ENCODE assay signal across 11 cellular contexts in the genomic region with DNA sequence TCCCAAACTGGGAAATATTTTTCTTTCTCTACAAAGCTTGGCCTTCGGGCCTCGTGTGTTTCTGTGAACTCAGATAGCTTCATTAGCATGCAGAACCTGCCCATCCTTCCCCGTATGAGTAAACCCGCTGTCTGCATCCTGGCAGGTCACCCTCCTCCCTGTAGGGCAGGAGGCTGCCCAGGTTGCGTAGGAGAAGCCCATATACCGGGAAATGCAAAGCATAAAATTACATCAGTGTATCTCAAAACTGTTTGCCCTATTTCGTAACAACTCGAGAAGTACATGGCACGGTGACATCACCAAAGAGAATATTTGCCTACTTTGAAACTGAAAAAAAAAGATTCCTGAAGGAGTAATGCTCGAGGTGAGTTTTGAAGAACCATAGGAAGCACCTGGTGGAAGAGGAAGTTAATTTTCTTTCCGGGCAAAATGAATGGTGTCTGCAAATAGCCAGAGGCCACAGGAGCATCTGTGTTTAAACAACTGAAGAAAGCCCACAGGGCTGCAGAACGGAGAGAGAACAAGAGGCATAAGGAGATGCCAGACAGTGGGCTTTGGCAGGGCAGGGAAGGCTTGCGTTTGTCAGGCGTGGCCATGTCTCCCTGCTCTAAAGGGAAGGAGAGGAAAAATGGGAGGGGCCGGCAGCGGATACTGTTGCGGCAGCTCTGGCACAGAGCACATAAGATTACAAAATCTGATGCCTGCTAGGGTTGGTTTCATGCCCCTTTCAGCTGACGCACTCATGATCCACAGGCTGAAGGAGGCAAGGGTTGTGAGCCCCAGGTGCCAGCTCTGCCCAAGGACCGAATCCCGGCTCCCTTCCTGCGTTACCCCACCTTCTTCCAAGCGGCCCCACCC.
DNase-seq lines count a peak whose midpoint lies in the region; ATAC-seq and TF ChIP-seq lines count a peak whose summit lies in the region.
"Had no signal": no experiment of that assay in that cellular context is flagged by ENCODE, and none has a peak within 500 bp of the region (broad histone marks: within the 10 kb centered on the region; RNA-seq: fewer than 3 reads in every experiment).

No MANE protein-coding gene starts in this region.

- H3K9me3 Mint-ChIP-seq in CD4-positive, alpha-beta T cell: no peaks in the 10 kb centered on the region
- H3K9me3 Mint-ChIP-seq: activated B cell treated with CpG ODN at 0.5 μM for 24 hours had no signal

- H3K27ac ChIP-seq in RWPE1 (peak overlapping the region; percentile 89), gastrocnemius medialis (peak overlapping the region in 1 of 4 donors; percentile 7)
- H3K27ac ChIP-seq in CD4-positive, alpha-beta T cell (ENCODE audit: low read depth, low read length): no peak overlapping the region
- H3K27ac ChIP-seq: cardiac muscle cell had no signal

- H3K4me1 ChIP-seq in gastrocnemius medialis: peaks cover 0 to 6% of the 10 kb centered on the region in 2 donors

- TF ChIP-seq POLR2A in gastrocnemius medialis (IDR thresholded peaks at IDR 0.05): no peak

- TF ChIP-seq CTCF in RWPE1 (conservative IDR thresholded peaks at IDR 0.05; ENCODE audit: low read depth) (no peak), gastrocnemius medialis (IDR thresholded peaks at IDR 0.05 in 4 of 5, conservative IDR thresholded peaks at IDR 0.05 in 1 of 5) (no peak)
- TF ChIP-seq CTCF in CD4-positive, alpha-beta T cell (IDR thresholded peaks at IDR 0.05): no peak

- ATAC-seq in gastrocnemius medialis: peak; percentile 68 to 85
- no peak for ATAC-seq in CD4-positive, alpha-beta T cell (ENCODE audit: poor library complexity)
- ATAC-seq in HG03442 (IDR thresholded peaks at IDR 0.05; ENCODE audit: unreplicated experiment): no peak
- ATAC-seq: HCT116 had no signal

- intact Hi-C loops in gastrocnemius medialis (cut with DNase I; ENCODE audit: low total_unique reads): no loop called here
- intact Hi-C loops in CD4-positive, alpha-beta T cell (cut with DNase I, micrococcal nuclease): no loop called here

- H3K27ac Mint-ChIP-seq in CD4-positive, alpha-beta T cell: no peak overlapping the region
- H3K27ac Mint-ChIP-seq: activated B cell treated with CpG ODN at 0.5 μM for 24 hours had no signal

- POLR2A ChIA-PET in RWPE1 (lab: Yijun Ruan, JAX; ENCODE audit: low non-redundant PET): no interaction called here
- POLR2A ChIA-PET in CD4-positive, alpha-beta T cell (lab: Charles Lee): no interaction called here

- no peaks in the 10 kb centered on the region for H3K9me3 ChIP-seq in gastrocnemius medialis
- H3K9me3 ChIP-seq in CD4-positive, alpha-beta T cell (ENCODE audit: control insufficient read depth, low read length): no peaks in the 10 kb centered on the region

- in situ Hi-C loops in gastrocnemius medialis (cut with MboI; ENCODE audit: low sequenced_read_pairs in 4 of 4): no loop called here

- H3K4me1 Mint-ChIP-seq in CD4-positive, alpha-beta T cell (ENCODE audit: low read depth): peaks cover 14% of the 10 kb centered on the region

- H3K36me3 Mint-ChIP-seq in CD4-positive, alpha-beta T cell (ENCODE audit: low read depth): no peaks in the 10 kb centered on the region

- no peak overlapping the region for H3K4me3 Mint-ChIP-seq in CD4-positive, alpha-beta T cell
- H3K4me3 Mint-ChIP-seq: activated B cell treated with CpG ODN at 0.5 μM for 24 hours had no signal

- H3K36me3 ChIP-seq in gastrocnemius medialis: no peaks in the 10 kb centered on the region
- H3K36me3 ChIP-seq: cardiac muscle cell had no signal

- peaks cover 0 to 2% (median 0%) of the 10 kb centered on the region in 3 donors for H3K27me3 ChIP-seq in gastrocnemius medialis
- peaks cover 21% of the 10 kb centered on the region for H3K27me3 ChIP-seq in CD4-positive, alpha-beta T cell (ENCODE audit: control insufficient read depth, insufficient read depth, low read length)
- H3K27me3 ChIP-seq: cardiac muscle cell had no signal

- DNase-seq in KG1 (lab: John Stamatoyannopoulos, UW): peak; percentile 40
- peak; percentile 51 for DNase-seq in RWPE1 (ENCODE audit: low spot score)
- DNase-seq in globus pallidus (ENCODE audit: low spot score): peak; percentile 40
- peak; percentile 45 to 58 for DNase-seq in gastrocnemius medialis
- DNase-seq in foreskin melanocyte: no peak
- DNase-seq in CD4-positive, alpha-beta T cell: no peak
- DNase-seq in iPS-NIHi11 (ENCODE audit: low spot score): no peak
- DNase-seq: activated B cell treated with CpG ODN at 0.5 μM for 24 hours had no signal

- peaks cover 38% of the 10 kb centered on the region for H3K27me3 Mint-ChIP-seq in CD4-positive, alpha-beta T cell

- CTCF ChIA-PET in RWPE1 (lab: Yijun Ruan, JAX): no interaction called here
- CTCF ChIA-PET in CD4-positive, alpha-beta T cell (lab: Charles Lee): no interaction called here

- peak overlapping the region in 1 of 4 donors; percentile 17 for H3K4me3 ChIP-seq in gastrocnemius medialis
- H3K4me3 ChIP-seq: cardiac muscle cell had no signal

Comparison
In these comparisons a context has a peak if more than half of its experiments do, and no peak if none do; other contexts are left out.
1. DNase-seq: peak in KG1 (single experiment), RWPE1 (single experiment), globus pallidus (single experiment) and gastrocnemius medialis (2 of 2); none in foreskin melanocyte (single experiment), CD4-positive, alpha-beta T cell (0 of 10) and iPS-NIHi11 (single experiment).
2. ATAC-seq: peak in gastrocnemius medialis (2 of 2); none in CD4-positive, alpha-beta T cell (single experiment) and HG03442 (single experiment).